1 cellular context compared by ENCODE assay signal in genomic region chr1:45542591-45542990, GRCh38.
TF ChIP-seq lines count a peak whose summit lies in the region.

No MANE protein-coding gene starts in this region.

TF ChIP-seq in endothelial cell of umbilical vein, 7 proteins besides CTCF, POLR2A, EP300 and RAD21:
- no peak for TF ChIP-seq JUN (IDR thresholded peaks at IDR 0.05; ENCODE audit: borderline replicate concordance, insufficient read depth, insufficient read length, low read depth)
- TF ChIP-seq MAX (IDR thresholded peaks at IDR 0.05; ENCODE audit: insufficient read depth, insufficient read length): no peak
- TF ChIP-seq POLR2AphosphoS5 (IDR thresholded peaks at IDR 0.05; ENCODE audit: insufficient read depth, low read depth, low read length): no peak
- no peak for TF ChIP-seq GATA2 (IDR thresholded peaks at IDR 0.05; ENCODE audit: insufficient read depth, insufficient read length, low read depth, low read length)
- TF ChIP-seq MYC (IDR thresholded peaks at IDR 0.05; ENCODE audit: low read depth, low read length): no peak
- no peak for TF ChIP-seq FOS (IDR thresholded peaks at IDR 0.05; ENCODE audit: borderline replicate concordance, insufficient read depth, low read length)
- TF ChIP-seq EZH2 (IDR thresholded peaks at IDR 0.05; ENCODE audit: borderline replicate concordance, low read depth, low read length, severe bottlenecking): no peak
